ENCODE assay signal across 17 cellular contexts in the genomic region with DNA sequence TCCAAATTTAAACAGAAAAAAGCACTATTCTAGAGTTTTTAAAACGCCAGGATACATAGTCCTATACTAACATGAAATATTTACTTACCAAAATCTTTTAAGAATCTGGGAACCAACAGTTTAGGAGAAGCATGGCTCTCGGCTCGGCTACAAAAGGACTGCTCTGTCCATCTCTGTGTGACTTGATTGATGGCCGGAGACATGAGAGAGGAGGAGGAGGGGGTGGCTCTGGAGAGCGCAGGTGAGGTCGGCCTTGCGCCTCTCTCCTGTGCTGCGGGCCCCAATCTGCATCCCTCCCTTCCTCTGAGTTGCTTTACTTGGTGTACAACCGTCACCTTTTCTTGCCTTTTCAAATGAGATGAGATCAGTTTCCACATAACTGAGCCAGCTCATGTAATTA.
A peak's percentile ranks its signal among the peaks of the same experiment; 100 is the strongest.
DNase-seq lines count a peak whose midpoint lies in the region; ATAC-seq, FAIRE-seq and TF ChIP-seq lines count a peak whose summit lies in the region.
"Had no signal": no experiment of that assay in that cellular context is flagged by ENCODE, and none has a peak within 500 bp of the region (broad histone marks: within the 10 kb centered on the region; RNA-seq: fewer than 3 reads in every experiment).

No MANE protein-coding gene starts in this region.

- CTCF ChIA-PET in A549 (lab: Yijun Ruan, JAX): no interaction called here
- CTCF ChIA-PET in CD4-positive, alpha-beta memory T cell (lab: Charles Lee; ENCODE audit: partially characterized antibody): interaction anchor here (1.6 kb wide), 1 partner anchor 42 kb away, joined by 5 read pairs; no protein-coding TSS in a partner anchor
- CTCF ChIA-PET in naive thymus-derived CD4-positive, alpha-beta T cell (lab: Charles Lee): no interaction called here

- no peak for TF ChIP-seq CTCF in A549 (IDR thresholded peaks at IDR 0.05)

- H3K27ac ChIP-seq in A549: peak overlapping the region; percentile 19 to 65; a peak in 4 of 6 replicates
- H3K27ac ChIP-seq in CD4-positive, alpha-beta memory T cell (ENCODE audit: low read depth, low read length): peak overlapping the region; percentile 94
- peak overlapping the region; percentile 65 for H3K27ac ChIP-seq in naive thymus-derived CD4-positive, alpha-beta T cell (ENCODE audit: low read depth, low read length)
- H3K27ac ChIP-seq: upper lobe of left lung had no signal

- no peak for FAIRE-seq in A549 (lab: Jason Lieb, UNC)
- FAIRE-seq: bronchial epithelial cell, GM12891 had no signal

- no peaks in the 10 kb centered on the region for H3K27me3 ChIP-seq in CD4-positive, alpha-beta memory T cell (ENCODE audit: insufficient read depth, low read length)
- no peaks in the 10 kb centered on the region for H3K27me3 ChIP-seq in naive thymus-derived CD4-positive, alpha-beta T cell (ENCODE audit: control insufficient read depth in 2 of 2, insufficient read depth in 2 of 2, low read length in 2 of 2)
- H3K27me3 ChIP-seq: sigmoid colon, upper lobe of left lung had no signal

- WGBS in A549 (ENCODE audit: missing lambda C conversion rate): 81% methylated on average over 9 of the region's 9 CpGs

- DNase-seq in A549 (ENCODE audit: low read depth in 1 of 2, low spot score in 1 of 2) (no peak), ureter (ENCODE audit: low spot score) (no peak), left cardiac atrium (no peak)
- no peak for DNase-seq in CD4-positive, alpha-beta memory T cell
- no peak for DNase-seq in activated naive CD8-positive, alpha-beta T cell treated with anti-CD3 and anti-CD28 coated beads for 36 hours
- DNase-seq in naive thymus-derived CD4-positive, alpha-beta T cell: peak in 1 of 9 donors; percentile 17
- DNase-seq: activated naive CD4-positive, alpha-beta T cell treated with anti-CD3 and anti-CD28 coated beads, Interleukin-2, amount 10 ng/mL, durations not matched to agents 7 days and 5 days; H9; lower lobe of right lung; MV-4-11; NCI-H2171; sigmoid colon; stimulated activated CD4-positive, alpha-beta T cell treated with anti-CD3 and anti-CD28 coated beads, Interleukin-2, amount 100 ng/mL, for 48 hours had no signal

- H3K4me3 ChIP-seq in A549: no peak overlapping the region
- H3K4me3 ChIP-seq in CD4-positive, alpha-beta memory T cell (ENCODE audit: low read length in 2 of 2): no peak overlapping the region
- no peak overlapping the region for H3K4me3 ChIP-seq in naive thymus-derived CD4-positive, alpha-beta T cell (ENCODE audit: low read length)
- H3K4me3 ChIP-seq: lower lobe of right lung, sigmoid colon, upper lobe of left lung had no signal

- peak overlapping the region in 5 of 8 donors; percentile 29 to 61 (median 51) for H3K4me3 Mint-ChIP-seq in CD4-positive, alpha-beta memory T cell
- H3K4me3 Mint-ChIP-seq in activated naive CD8-positive, alpha-beta T cell treated with anti-CD3 and anti-CD28 coated beads for 36 hours: no peak overlapping the region
- peak overlapping the region in 2 of 10 donors; percentile 7 to 10 for H3K4me3 Mint-ChIP-seq in naive thymus-derived CD4-positive, alpha-beta T cell
- H3K4me3 Mint-ChIP-seq: activated naive CD4-positive, alpha-beta T cell treated with anti-CD3 and anti-CD28 coated beads, Interleukin-2, amount 10 ng/mL, durations not matched to agents 7 days and 5 days; H9 had no signal

- no peak for ATAC-seq in A549
- no peak for ATAC-seq in naive thymus-derived CD4-positive, alpha-beta T cell
- no peak for ATAC-seq in HG02981 (IDR thresholded peaks at IDR 0.05; ENCODE audit: unreplicated experiment)
- ATAC-seq in left cardiac atrium: no peak
- ATAC-seq: lower lobe of right lung had no signal

- peaks cover 55 to 85% (median 73%) of the 10 kb centered on the region in 4 donors for H3K4me1 Mint-ChIP-seq in CD4-positive, alpha-beta memory T cell
- H3K4me1 Mint-ChIP-seq in activated naive CD8-positive, alpha-beta T cell treated with anti-CD3 and anti-CD28 coated beads for 36 hours: peaks cover 57% of the 10 kb centered on the region
- peaks cover 30 to 68% (median 58%) of the 10 kb centered on the region in 7 donors for H3K4me1 Mint-ChIP-seq in naive thymus-derived CD4-positive, alpha-beta T cell

- H3K4me1 ChIP-seq in A549: peaks cover 32% of the 10 kb centered on the region
- H3K4me1 ChIP-seq in CD4-positive, alpha-beta memory T cell (ENCODE audit: insufficient read depth, low read length): peaks cover 76% of the 10 kb centered on the region
- H3K4me1 ChIP-seq in naive thymus-derived CD4-positive, alpha-beta T cell (ENCODE audit: control insufficient read depth in 2 of 2, insufficient read depth in 2 of 2, low read length in 2 of 2): peaks cover 41 to 51% of the 10 kb centered on the region in 2 donors

- H3K4me2 ChIP-seq in A549: no peak overlapping the region

- no peaks in the 10 kb centered on the region for H3K36me3 ChIP-seq in CD4-positive, alpha-beta memory T cell (ENCODE audit: insufficient read depth, low read length)
- H3K36me3 ChIP-seq in naive thymus-derived CD4-positive, alpha-beta T cell (ENCODE audit: control insufficient read depth in 2 of 3, insufficient read depth in 3 of 3, low read length in 3 of 3): no peaks in the 10 kb centered on the region
- H3K36me3 ChIP-seq: lower lobe of right lung, sigmoid colon, upper lobe of left lung had no signal

- no peak for TF ChIP-seq POLR2A in A549 (IDR thresholded peaks at IDR 0.05; ENCODE audit: low read length)

- H3K27ac Mint-ChIP-seq in CD4-positive, alpha-beta memory T cell: peak overlapping the region; percentile 96 to 100 (median 99)
- peak overlapping the region; percentile 88 for H3K27ac Mint-ChIP-seq in activated naive CD8-positive, alpha-beta T cell treated with anti-CD3 and anti-CD28 coated beads for 36 hours
- H3K27ac Mint-ChIP-seq in naive thymus-derived CD4-positive, alpha-beta T cell: peak overlapping the region; percentile 68 to 95 (median 89)
- H3K27ac Mint-ChIP-seq: activated naive CD4-positive, alpha-beta T cell treated with anti-CD3 and anti-CD28 coated beads, Interleukin-2, amount 10 ng/mL, durations not matched to agents 7 days and 5 days had no signal

- no peak for TF ChIP-seq RAD21 in A549 (conservative IDR thresholded peaks at IDR 0.05 in 1 of 2, IDR thresholded peaks at IDR 0.05 in 1 of 2)

- TF ChIP-seq EP300 in A549 (IDR thresholded peaks at IDR 0.05): no peak

- intact Hi-C loops in CD4-positive, alpha-beta memory T cell (cut with micrococcal nuclease): loop anchor here (1.0 to 10.0 kb wide), 3 partner anchors 67 to 782 kb away; no protein-coding TSS in a partner anchor
- intact Hi-C loops in naive thymus-derived CD4-positive, alpha-beta T cell (cut with micrococcal nuclease): loop anchor here (1.0 to 10.0 kb wide), 5 partner anchors 20 to 698 kb away; partner anchors contain the start of genes KLF6 (in 1 of the 2) and PITRM1 (in 1 of the 2)
- intact Hi-C loops in left cardiac atrium (cut with DNase I): no loop called here

- peaks cover 0 to 1% of the 10 kb centered on the region in 2 donors for H3K36me3 Mint-ChIP-seq in CD4-positive, alpha-beta memory T cell
- H3K36me3 Mint-ChIP-seq in activated naive CD8-positive, alpha-beta T cell treated with anti-CD3 and anti-CD28 coated beads for 36 hours: peaks cover 2% of the 10 kb centered on the region
- H3K36me3 Mint-ChIP-seq in naive thymus-derived CD4-positive, alpha-beta T cell: no peaks in the 10 kb centered on the region
- H3K36me3 Mint-ChIP-seq: activated naive CD4-positive, alpha-beta T cell treated with anti-CD3 and anti-CD28 coated beads, Interleukin-2, amount 10 ng/mL, durations not matched to agents 7 days and 5 days had no signal

- POLR2A ChIA-PET in A549 (lab: Yijun Ruan, JAX): no interaction called here
- POLR2A ChIA-PET in CD4-positive, alpha-beta memory T cell (lab: Charles Lee; ENCODE audit: partially characterized antibody): interaction anchor here (0.8 to 13.6 kb wide), 9 partner anchors 17 to 109 kb away, joined by 3 to 509 read pairs (median 6); partner anchors contain the start of gene KLF6
- POLR2A ChIA-PET in naive thymus-derived CD4-positive, alpha-beta T cell (lab: Charles Lee): interaction anchor here (0.9 to 5.4 kb wide), 2 partner anchors 18 to 88 kb away, joined by 3 to 74 read pairs; partner anchors contain the start of gene KLF6

- H3K9me3 ChIP-seq in A549: no peaks in the 10 kb centered on the region
- H3K9me3 ChIP-seq in CD4-positive, alpha-beta memory T cell (ENCODE audit: control insufficient read depth in 1 of 2, low read length in 2 of 2): no peaks in the 10 kb centered on the region
- no peaks in the 10 kb centered on the region for H3K9me3 ChIP-seq in naive thymus-derived CD4-positive, alpha-beta T cell (ENCODE audit: control insufficient read depth in 2 of 3, low read length in 3 of 3)
- H3K9me3 ChIP-seq: lower lobe of right lung, sigmoid colon, upper lobe of left lung had no signal

- H3K9me3 Mint-ChIP-seq in CD4-positive, alpha-beta memory T cell: no peaks in the 10 kb centered on the region
- no peaks in the 10 kb centered on the region for H3K9me3 Mint-ChIP-seq in activated naive CD8-positive, alpha-beta T cell treated with anti-CD3 and anti-CD28 coated beads for 36 hours
- H3K9me3 Mint-ChIP-seq in naive thymus-derived CD4-positive, alpha-beta T cell: no peaks in the 10 kb centered on the region
- H3K9me3 Mint-ChIP-seq: activated naive CD4-positive, alpha-beta T cell treated with anti-CD3 and anti-CD28 coated beads, Interleukin-2, amount 10 ng/mL, durations not matched to agents 7 days and 5 days; H9 had no signal

- no peaks in the 10 kb centered on the region for H3K27me3 Mint-ChIP-seq in CD4-positive, alpha-beta memory T cell
- H3K27me3 Mint-ChIP-seq in activated naive CD8-positive, alpha-beta T cell treated with anti-CD3 and anti-CD28 coated beads for 36 hours: no peaks in the 10 kb centered on the region
- no peaks in the 10 kb centered on the region for H3K27me3 Mint-ChIP-seq in naive thymus-derived CD4-positive, alpha-beta T cell
- H3K27me3 Mint-ChIP-seq: activated naive CD4-positive, alpha-beta T cell treated with anti-CD3 and anti-CD28 coated beads, Interleukin-2, amount 10 ng/mL, durations not matched to agents 7 days and 5 days had no signal

TF ChIP-seq in A549, 52 proteins besides CTCF, POLR2A, EP300 and RAD21:
- no peak for TF ChIP-seq CHD4 (IDR thresholded peaks at IDR 0.05; ENCODE audit: borderline replicate concordance)
- no peak for TF ChIP-seq EHF (CRISPR knock-in tag; IDR thresholded peaks at IDR 0.05)
- TF ChIP-seq NPAS2 (CRISPR knock-in tag; IDR thresholded peaks at IDR 0.05; ENCODE audit: borderline replicate concordance): no peak
- no peak for TF ChIP-seq TFCP2L1 (CRISPR knock-in tag; IDR thresholded peaks at IDR 0.05)
- TF ChIP-seq, protein P1, sequence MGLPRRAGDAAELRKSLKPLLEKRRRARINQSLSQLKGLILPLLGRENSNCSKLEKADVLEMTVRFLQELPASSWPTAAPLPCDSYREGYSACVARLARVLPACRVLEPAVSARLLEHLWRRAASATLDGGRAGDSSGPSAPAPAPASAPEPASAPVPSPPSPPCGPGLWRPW (IDR thresholded peaks at IDR 0.05): no peak
- no peak for TF ChIP-seq ZSCAN20 (CRISPR knock-in tag; IDR thresholded peaks at IDR 0.05)
- no peak for TF ChIP-seq HOXB13 (CRISPR knock-in tag; IDR thresholded peaks at IDR 0.05; ENCODE audit: low read depth)

Comparison
In these comparisons a context has a peak if more than half of its experiments do, and no peak if none do; other contexts are left out.
1. H3K27ac ChIP-seq: peak in every context shown above with its lines; median percentile 94 in CD4-positive, alpha-beta memory T cell; 65 in naive thymus-derived CD4-positive, alpha-beta T cell; 42 in A549.
2. intact Hi-C loops: an anchor here in CD4-positive, alpha-beta memory T cell (1.0 to 10.0 kb wide) and naive thymus-derived CD4-positive, alpha-beta T cell (1.0 to 10.0 kb wide); none called in left cardiac atrium.